10 cellular contexts compared by ENCODE assay signal in genomic region chr1:89844860-89845259, GRCh38. TPM values are rescaled to one million over a fixed set of nuclear protein-coding genes. Genes with fewer than 3 reads are reported as not detected.
A peak's percentile ranks its signal among the peaks of the same experiment; 100 is the strongest.
DNase-seq lines count a peak whose midpoint lies in the region; ATAC-seq and TF ChIP-seq lines count a peak whose summit lies in the region.
"Had no signal": no experiment of that assay in that cellular context is flagged by ENCODE, and none has a peak within 500 bp of the region (broad histone marks: within the 10 kb centered on the region; RNA-seq: fewer than 3 reads in every experiment).

No MANE protein-coding gene starts in this region.

- H3K4me1 Mint-ChIP-seq in naive thymus-derived CD8-positive, alpha-beta T cell: peaks cover 9 to 70% (median 61%) of the 10 kb centered on the region in 4 donors

- peak; percentile 23 to 46 for ATAC-seq in activated naive CD4-positive, alpha-beta T cell treated with anti-CD3 and anti-CD28 coated beads, Interleukin-2, amount 50 U/mL, for 72 hours
- ATAC-seq in naive thymus-derived CD8-positive, alpha-beta T cell: peak; percentile 17 to 26
- no peak for ATAC-seq in GM19351 (IDR thresholded peaks at IDR 0.05; ENCODE audit: unreplicated experiment)
- no peak for ATAC-seq in GM18519 (IDR thresholded peaks at IDR 0.05; ENCODE audit: low FRiP score, unreplicated experiment)
- ATAC-seq in GM21717 (IDR thresholded peaks at IDR 0.05; ENCODE audit: unreplicated experiment): no peak
- ATAC-seq: heart right ventricle had no signal

- H3K9me3 ChIP-seq in BLaER1: no peaks in the 10 kb centered on the region
- H3K9me3 ChIP-seq: heart right ventricle had no signal

- H3K27me3 Mint-ChIP-seq in naive thymus-derived CD8-positive, alpha-beta T cell: no peaks in the 10 kb centered on the region

- H3K4me2 ChIP-seq in BLaER1 (peak overlapping the region; percentile 88), KMS-11 (peak overlapping the region; percentile 86)

- H3K27me3 ChIP-seq in BLaER1 (no peaks in the 10 kb centered on the region), KMS-11 (ENCODE audit: insufficient read depth, low read depth) (no peaks in the 10 kb centered on the region)
- H3K27me3 ChIP-seq: heart right ventricle had no signal

- H2AFZ ChIP-seq in KMS-11 (ENCODE audit: low read depth): no peak overlapping the region

- H3K4me1 ChIP-seq in BLaER1 (peaks cover 65% of the 10 kb centered on the region), KMS-11 (ENCODE audit: low read depth, poor library complexity, severe bottlenecking) (peaks cover 13% of the 10 kb centered on the region)

- no peak for DNase-seq in activated naive CD4-positive, alpha-beta T cell treated with anti-CD3 and anti-CD28 coated beads, Interleukin-2, amount 50 U/mL, for 72 hours (ENCODE audit: low spot score in 2 of 2)
- peak in 2 of 10 donors; percentile 26 to 27 for DNase-seq in naive thymus-derived CD8-positive, alpha-beta T cell
- DNase-seq in NCI-H2029 treated with DMSO at 0.1 percent for 48 hours (lab: John Stamatoyannopoulos, UW): no peak
- DNase-seq: heart right ventricle had no signal

- TF ChIP-seq CTCF in KMS-11 (conservative IDR thresholded peaks at IDR 0.05; ENCODE audit: low read depth, low read length): no peak

- H3K36me3 Mint-ChIP-seq in activated naive CD4-positive, alpha-beta T cell treated with anti-CD3 and anti-CD28 coated beads, Interleukin-2, amount 50 U/mL, for 72 hours: peaks cover 9 to 33% of the 10 kb centered on the region in 2 donors
- H3K36me3 Mint-ChIP-seq in naive thymus-derived CD8-positive, alpha-beta T cell: peaks cover 0 to 17% (median 7%) of the 10 kb centered on the region in 3 donors

- H3K4me3 Mint-ChIP-seq in naive thymus-derived CD8-positive, alpha-beta T cell: peak overlapping the region; percentile 93 to 97 (median 95)

- H3K36me3 ChIP-seq in BLaER1 (peaks cover 31% of the 10 kb centered on the region), KMS-11 (ENCODE audit: insufficient read depth) (no peaks in the 10 kb centered on the region)

- H3K27ac Mint-ChIP-seq in activated naive CD4-positive, alpha-beta T cell treated with anti-CD3 and anti-CD28 coated beads, Interleukin-2, amount 50 U/mL, for 72 hours: peak overlapping the region; percentile 94 to 96
- H3K27ac Mint-ChIP-seq in naive thymus-derived CD8-positive, alpha-beta T cell: peak overlapping the region; percentile 91 to 97 (median 94)

- no peaks in the 10 kb centered on the region for H3K9me3 Mint-ChIP-seq in activated naive CD4-positive, alpha-beta T cell treated with anti-CD3 and anti-CD28 coated beads, Interleukin-2, amount 50 U/mL, for 72 hours
- H3K9me3 Mint-ChIP-seq in naive thymus-derived CD8-positive, alpha-beta T cell: no peaks in the 10 kb centered on the region

- POLR2A ChIA-PET in naive thymus-derived CD8-positive, alpha-beta T cell (lab: Charles Lee): interaction anchor here (0.9 to 3.8 kb wide), 5 partner anchors 11 to 24 kb away, joined by 3 to 47 read pairs (median 7); partner anchors contain the start of gene LRRC8D

- H3K27ac ChIP-seq in BLaER1 (peak overlapping the region; percentile 93; the same call in 1 of the 2 replicates), KMS-11 (no peak overlapping the region)
- H3K27ac ChIP-seq: coronary artery had no signal

- H3K4me3 ChIP-seq in BLaER1: peak overlapping the region; percentile 85
- no peak overlapping the region for H3K4me3 ChIP-seq in KMS-11 (IDR thresholded peaks at IDR 0.05; ENCODE audit: insufficient read depth, low read depth, low read length)

- no peaks in the 10 kb centered on the region for H3K79me2 ChIP-seq in KMS-11 (ENCODE audit: insufficient read depth, low read depth)

- H4K20me1 ChIP-seq in BLaER1 (peaks cover 33% of the 10 kb centered on the region), KMS-11 (ENCODE audit: insufficient read depth) (no peaks in the 10 kb centered on the region)

- peak overlapping the region; percentile 89; the same call in 1 of the 2 replicates for H3K9ac ChIP-seq in BLaER1
- no peak overlapping the region for H3K9ac ChIP-seq in KMS-11

RNA-seq across cellular contexts. Expression of gene LRRC8D, which starts 24.0 kb away (rescaled TPM):
- 10 to 100 TPM; 14.6 to 22.8 TPM for total RNA-seq in activated naive CD4-positive, alpha-beta T cell treated with anti-CD3 and anti-CD28 coated beads, Interleukin-2, amount 50 U/mL, for 72 hours
- 10 to 100 TPM; 37.1 to 38.7 TPM for total RNA-seq in naive thymus-derived CD8-positive, alpha-beta T cell
- 10 to 100 TPM; 42.3 to 60.0 (median 46.0) TPM for polyA plus RNA-seq in naive thymus-derived CD8-positive, alpha-beta T cell

Comparison
In these comparisons a context has a peak if more than half of its experiments do, and no peak if none do; other contexts are left out.
1. ATAC-seq: peak in activated naive CD4-positive, alpha-beta T cell treated with anti-CD3 and anti-CD28 coated beads, Interleukin-2, amount 50 U/mL, for 72 hours (2 of 2) and naive thymus-derived CD8-positive, alpha-beta T cell (2 of 2); none in GM19351 (single experiment), GM18519 (single experiment) and GM21717 (single experiment).